Comparison of ENCODE assay signal across 13 cellular contexts in the genomic region with DNA sequence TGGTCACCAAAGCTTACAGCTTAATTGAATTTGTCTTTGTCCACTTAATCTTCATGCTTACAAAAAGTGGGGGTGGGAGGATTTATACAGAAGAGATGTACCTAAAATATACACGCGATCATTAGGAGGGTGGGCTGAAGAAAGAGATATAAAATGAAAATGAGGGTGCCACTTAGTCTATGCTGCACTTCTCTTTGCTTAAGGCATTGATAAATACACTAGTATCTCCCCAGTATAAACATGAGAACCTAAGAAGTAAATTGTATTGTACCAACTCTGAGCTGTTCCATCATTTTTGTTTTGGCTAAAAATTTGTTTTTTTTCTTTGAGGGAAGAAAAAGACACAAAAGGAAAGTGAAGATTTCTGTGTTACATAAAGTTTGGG.
DNase-seq lines count a peak whose midpoint lies in the region; ATAC-seq and TF ChIP-seq lines count a peak whose summit lies in the region.
"Had no signal": no experiment of that assay in that cellular context is flagged by ENCODE, and none has a peak within 500 bp of the region (broad histone marks: within the 10 kb centered on the region; RNA-seq: fewer than 3 reads in every experiment).

No MANE protein-coding gene starts in this region.

- in situ Hi-C loops in transverse colon (cut with MboI; ENCODE audit: low pct_ligation_motif_present in 1 of 4, low pct_unique_long_range_greater_than_20kb in 1 of 4, low sequenced_read_pairs in 3 of 4), result no loop called here

- no peaks in the 10 kb centered on the region for H3K9me3 ChIP-seq in colonic mucosa
- no peaks in the 10 kb centered on the region for H3K9me3 ChIP-seq in mucosa of rectum (ENCODE audit: control insufficient read depth in 2 of 2, low read length in 2 of 2)
- no peaks in the 10 kb centered on the region for H3K9me3 ChIP-seq in transverse colon
- H3K9me3 ChIP-seq in upper lobe of right lung, result no peaks in the 10 kb centered on the region

- H3K36me3 ChIP-seq in colonic mucosa (no peaks in the 10 kb centered on the region), mucosa of rectum (ENCODE audit: control insufficient read depth in 2 of 2, insufficient read depth in 2 of 2, low read length in 2 of 2) (no peaks in the 10 kb centered on the region), transverse colon (no peaks in the 10 kb centered on the region), upper lobe of right lung (no peaks in the 10 kb centered on the region)

- H3K36me3 Mint-ChIP-seq in activated naive CD8-positive, alpha-beta T cell treated with anti-CD3 and anti-CD28 coated beads, Interleukin-2, amount 50 U/mL, for 24 hours (ENCODE audit: low read depth), result no peaks in the 10 kb centered on the region
- H3K36me3 Mint-ChIP-seq in activated naive CD8-positive, alpha-beta T cell treated with anti-CD3 and anti-CD28 coated beads for 36 hours, result no peaks in the 10 kb centered on the region

- H3K4me3 ChIP-seq in colonic mucosa, result no peak overlapping the region
- peak overlapping the region; percentile 50 to 65 for H3K4me3 ChIP-seq in mucosa of rectum (ENCODE audit: low read length in 2 of 2)
- peak overlapping the region in 1 of 4 donors; percentile 3 for H3K4me3 ChIP-seq in transverse colon
- H3K4me3 ChIP-seq in upper lobe of right lung, result no peak overlapping the region
- H3K4me3 ChIP-seq: skin epidermis had no signal

- intact Hi-C loops in colonic mucosa (cut with DNase I), result no loop called here
- intact Hi-C loops in transverse colon (cut with DNase I; ENCODE audit: low total_unique reads), result no loop called here
- intact Hi-C loops in upper lobe of right lung (cut with DNase I), result no loop called here

- DNase-seq in activated naive CD8-positive, alpha-beta T cell treated with anti-CD3 and anti-CD28 coated beads, Interleukin-2, amount 50 U/mL, for 24 hours, result no peak
- DNase-seq in activated naive CD8-positive, alpha-beta T cell treated with anti-CD3 and anti-CD28 coated beads for 36 hours, result no peak
- DNase-seq in colonic mucosa (no peak), transverse colon (no peak), upper lobe of right lung (no peak)
- DNase-seq in stimulated activated naive CD8-positive, alpha-beta T cell treated with anti-CD3 and anti-CD28 coated beads, Interleukin-15, Interleukin-2, amounts not matched to agents 100 U/mL and 50 U/mL, for 24 hours, result no peak
- DNase-seq: 8988T; activated naive CD4-positive, alpha-beta T cell; KBM-7; NCI-H146 had no signal

- peaks cover 16% of the 10 kb centered on the region for H3K4me1 Mint-ChIP-seq in activated naive CD8-positive, alpha-beta T cell treated with anti-CD3 and anti-CD28 coated beads, Interleukin-2, amount 50 U/mL, for 24 hours
- peaks cover 9% of the 10 kb centered on the region for H3K4me1 Mint-ChIP-seq in activated naive CD8-positive, alpha-beta T cell treated with anti-CD3 and anti-CD28 coated beads for 36 hours

- H3K4me3 Mint-ChIP-seq in activated naive CD8-positive, alpha-beta T cell treated with anti-CD3 and anti-CD28 coated beads, Interleukin-2, amount 50 U/mL, for 24 hours, result no peak overlapping the region
- H3K4me3 Mint-ChIP-seq in activated naive CD8-positive, alpha-beta T cell treated with anti-CD3 and anti-CD28 coated beads for 36 hours, result no peak overlapping the region

- H3K27me3 Mint-ChIP-seq in activated naive CD8-positive, alpha-beta T cell treated with anti-CD3 and anti-CD28 coated beads, Interleukin-2, amount 50 U/mL, for 24 hours, result no peaks in the 10 kb centered on the region
- no peaks in the 10 kb centered on the region for H3K27me3 Mint-ChIP-seq in activated naive CD8-positive, alpha-beta T cell treated with anti-CD3 and anti-CD28 coated beads for 36 hours

- 33 to 45% methylated on average over 2 of the region's 2 CpGs for WGBS in transverse colon (ENCODE audit: low coverage in 1 of 2), 2 donors

- no peak for TF ChIP-seq EP300 in transverse colon (IDR thresholded peaks at IDR 0.05; ENCODE audit: low read depth)

- H3K27ac Mint-ChIP-seq in activated naive CD8-positive, alpha-beta T cell treated with anti-CD3 and anti-CD28 coated beads, Interleukin-2, amount 50 U/mL, for 24 hours, result peak overlapping the region; percentile 9
- H3K27ac Mint-ChIP-seq in activated naive CD8-positive, alpha-beta T cell treated with anti-CD3 and anti-CD28 coated beads for 36 hours, result no peak overlapping the region

- no peaks in the 10 kb centered on the region for H3K4me1 ChIP-seq in colonic mucosa
- H3K4me1 ChIP-seq in mucosa of rectum (ENCODE audit: control insufficient read depth in 2 of 2, insufficient read depth in 2 of 2, low read length in 2 of 2), result peaks cover 5 to 7% of the 10 kb centered on the region in 2 donors
- peaks cover 0 to 26% (median 15%) of the 10 kb centered on the region in 4 donors for H3K4me1 ChIP-seq in transverse colon
- H3K4me1 ChIP-seq in upper lobe of right lung, result no peaks in the 10 kb centered on the region

- H3K9ac ChIP-seq in colonic mucosa (ENCODE audit: low read depth in 2 of 2, low read length in 2 of 2) (peak overlapping the region in 1 of 2 donors; percentile 72), mucosa of rectum (ENCODE audit: low read depth in 1 of 2, low read length in 2 of 2) (peak overlapping the region; percentile 33 to 49)

- no peaks in the 10 kb centered on the region for H3K27me3 ChIP-seq in colonic mucosa
- H3K27me3 ChIP-seq in mucosa of rectum (ENCODE audit: control insufficient read depth in 2 of 2, insufficient read depth in 2 of 2, low read length in 2 of 2), result no peaks in the 10 kb centered on the region
- no peaks in the 10 kb centered on the region for H3K27me3 ChIP-seq in transverse colon
- H3K27me3 ChIP-seq in upper lobe of right lung, result no peaks in the 10 kb centered on the region

- ATAC-seq in activated naive CD8-positive, alpha-beta T cell treated with anti-CD3 and anti-CD28 coated beads, Interleukin-2, amount 50 U/mL, for 24 hours, result no peak
- ATAC-seq in upper lobe of right lung, result no peak
- no peak for ATAC-seq in HG03571 (IDR thresholded peaks at IDR 0.05; ENCODE audit: unreplicated experiment)
- ATAC-seq in stimulated activated naive CD8-positive, alpha-beta T cell treated with anti-CD3 and anti-CD28 coated beads, Interleukin-15, Interleukin-2, amounts not matched to agents 100 U/mL and 50 U/mL, for 24 hours, result no peak

- no peaks in the 10 kb centered on the region for H3K9me3 Mint-ChIP-seq in activated naive CD8-positive, alpha-beta T cell treated with anti-CD3 and anti-CD28 coated beads, Interleukin-2, amount 50 U/mL, for 24 hours
- H3K9me3 Mint-ChIP-seq in activated naive CD8-positive, alpha-beta T cell treated with anti-CD3 and anti-CD28 coated beads for 36 hours, result no peaks in the 10 kb centered on the region

- TF ChIP-seq POLR2A in transverse colon (IDR thresholded peaks at IDR 0.05), result no peak

- H3K27ac ChIP-seq in colonic mucosa, result peak overlapping the region; percentile 52
- H3K27ac ChIP-seq in mucosa of rectum (ENCODE audit: low read depth in 2 of 2, low read length in 2 of 2), result peak overlapping the region; percentile 71 to 75
- H3K27ac ChIP-seq in transverse colon, result peak overlapping the region; percentile 45 to 79 (median 68)
- H3K27ac ChIP-seq in upper lobe of right lung, result no peak overlapping the region

- TF ChIP-seq CTCF in colonic mucosa (IDR thresholded peaks at IDR 0.05) (no peak), transverse colon (IDR thresholded peaks at IDR 0.05) (no peak), upper lobe of right lung (IDR thresholded peaks at IDR 0.05) (no peak)

Comparison
In these comparisons a context has a peak if more than half of its experiments do, and no peak if none do; other contexts are left out.
1. H3K4me3 ChIP-seq: peak in mucosa of rectum (2 of 2); none in colonic mucosa (single experiment) and upper lobe of right lung (single experiment).